Comparison of ENCODE assay signal across 1 cellular context in the genomic region with DNA sequence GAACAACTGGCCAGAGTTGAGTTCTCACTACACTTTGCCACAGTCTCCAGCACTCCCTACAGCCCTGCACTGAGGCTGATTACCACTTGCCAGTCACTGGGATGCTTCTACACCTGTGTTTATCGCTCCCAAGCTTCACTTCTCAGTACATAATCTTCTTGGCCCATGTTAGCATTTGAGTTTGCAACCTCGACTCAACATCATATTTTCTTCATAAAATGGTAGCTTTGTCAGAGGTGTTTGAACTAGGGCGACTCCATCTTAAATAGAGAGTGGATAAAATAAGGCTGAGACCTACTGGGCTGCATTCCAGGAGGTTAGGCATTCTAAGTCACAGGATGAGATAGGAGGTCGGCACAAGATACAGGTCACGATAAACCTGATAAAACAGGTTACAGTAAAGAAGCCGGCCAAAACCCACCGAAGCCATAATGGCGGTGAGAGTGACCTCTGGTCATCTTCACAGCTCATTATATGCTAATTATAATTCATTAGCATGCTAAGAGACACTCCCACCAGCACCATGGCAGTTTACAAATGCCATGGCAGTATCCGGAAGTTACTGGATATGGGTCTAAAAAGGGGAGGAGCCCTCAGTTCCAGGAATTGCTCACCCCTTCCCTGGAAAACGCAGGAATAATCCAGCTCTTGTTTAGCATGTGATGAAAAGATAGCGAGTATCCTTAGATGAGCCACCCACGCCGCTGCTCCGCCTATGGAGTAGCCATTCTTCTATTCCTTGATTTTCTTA.
TF ChIP-seq lines count a peak whose summit lies in the region.

No MANE protein-coding gene starts in this region.

TF ChIP-seq in HepG2, 621 proteins besides CTCF, POLR2A, EP300 and RAD21 (continued from another document):
- TF ChIP-seq ZNF180 (CRISPR knock-in tag; IDR thresholded peaks at IDR 0.05; ENCODE audit: borderline replicate concordance, low read depth) = peak; percentile 98; the same call in 1 of the 2 replicates
- TF ChIP-seq, protein P1, sequence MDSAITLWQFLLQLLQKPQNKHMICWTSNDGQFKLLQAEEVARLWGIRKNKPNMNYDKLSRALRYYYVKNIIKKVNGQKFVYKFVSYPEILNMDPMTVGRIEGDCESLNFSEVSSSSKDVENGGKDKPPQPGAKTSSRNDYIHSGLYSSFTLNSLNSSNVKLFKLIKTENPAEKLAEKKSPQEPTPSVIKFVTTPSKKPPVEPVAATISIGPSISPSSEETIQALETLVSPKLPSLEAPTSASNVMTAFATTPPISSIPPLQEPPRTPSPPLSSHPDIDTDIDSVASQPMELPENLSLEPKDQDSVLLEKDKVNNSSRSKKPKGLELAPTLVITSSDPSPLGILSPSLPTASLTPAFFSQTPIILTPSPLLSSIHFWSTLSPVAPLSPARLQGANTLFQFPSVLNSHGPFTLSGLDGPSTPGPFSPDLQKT (CRISPR knock-in tag; IDR thresholded peaks at IDR 0.05; ENCODE audit: borderline replicate concordance) = no peak
- TF ChIP-seq MIXL1 (CRISPR knock-in tag; IDR thresholded peaks at IDR 0.05) = no peak
- TF ChIP-seq TBP (CRISPR knock-in tag; IDR thresholded peaks at IDR 0.05) = no peak
- TF ChIP-seq, protein P2, sequence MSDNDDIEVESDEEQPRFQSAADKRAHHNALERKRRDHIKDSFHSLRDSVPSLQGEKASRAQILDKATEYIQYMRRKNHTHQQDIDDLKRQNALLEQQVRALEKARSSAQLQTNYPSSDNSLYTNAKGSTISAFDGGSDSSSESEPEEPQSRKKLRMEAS (IDR thresholded peaks at IDR 0.05) = no peak
